Comparison of ENCODE assay signal across 9 cellular contexts in the genomic region with DNA sequence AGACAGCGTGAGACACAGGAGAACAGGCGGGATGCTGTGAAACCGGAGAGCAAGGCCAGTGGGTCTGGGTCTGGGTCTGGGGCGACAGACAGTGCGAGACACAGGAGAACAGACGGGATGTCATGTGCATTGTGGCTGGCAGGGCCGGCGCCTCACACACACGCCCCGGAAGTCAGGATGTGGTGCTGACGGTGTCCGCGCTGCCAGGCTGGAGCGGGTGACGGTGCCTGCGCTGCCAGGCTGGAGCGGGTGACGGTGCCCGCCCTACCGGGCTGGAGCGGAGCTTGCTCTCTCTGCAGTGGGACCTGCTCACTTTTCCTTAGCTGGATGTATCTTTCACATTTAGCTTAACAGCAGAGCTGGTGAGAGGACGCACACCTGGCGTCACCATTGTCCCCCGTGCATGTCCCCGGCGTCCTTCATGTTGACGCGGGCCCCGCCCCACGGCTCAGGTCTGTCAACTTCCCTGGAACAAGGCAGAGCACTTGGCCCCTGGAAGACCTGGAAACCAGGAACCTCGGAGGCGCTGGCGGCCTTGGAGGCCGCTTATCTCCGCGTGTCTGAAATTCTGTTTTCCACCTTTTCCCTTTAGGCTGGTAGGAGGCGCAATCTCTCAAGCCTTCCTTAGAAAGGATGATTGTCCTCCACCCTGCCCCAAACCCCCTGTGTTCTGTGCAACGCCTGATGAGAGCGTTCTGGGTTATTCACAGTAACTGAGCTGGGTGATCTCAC. TPM values are rescaled to one million over a fixed set of nuclear protein-coding genes. Genes with fewer than 3 reads are reported as not detected.
DNase-seq lines count a peak whose midpoint lies in the region; ATAC-seq and TF ChIP-seq lines count a peak whose summit lies in the region.
"Had no signal": no experiment of that assay in that cellular context is flagged by ENCODE, and none has a peak within 500 bp of the region (broad histone marks: within the 10 kb centered on the region; RNA-seq: fewer than 3 reads in every experiment).

No MANE protein-coding gene starts in this region.

- H3K79me2 ChIP-seq in Karpas-422 (ENCODE audit: low read length), result peaks cover 27% of the 10 kb centered on the region

- H3K4me3 ChIP-seq in right lobe of liver (no peak overlapping the region), Karpas-422 (ENCODE audit: low read length) (no peak overlapping the region)
- H3K4me3 ChIP-seq: PC-9 had no signal

- H3K27me3 ChIP-seq in right lobe of liver (no peaks in the 10 kb centered on the region), Karpas-422 (ENCODE audit: low read length) (no peaks in the 10 kb centered on the region)

- peak; percentile 6 to 35 (median 17) for ATAC-seq in right lobe of liver

- H3K36me3 ChIP-seq in right lobe of liver, result no peaks in the 10 kb centered on the region
- no peaks in the 10 kb centered on the region for H3K36me3 ChIP-seq in Karpas-422 (ENCODE audit: insufficient read depth, low read length)

- no peak overlapping the region for H3K9ac ChIP-seq in Karpas-422 (ENCODE audit: low read length)

- no peak overlapping the region for H2AFZ ChIP-seq in Karpas-422 (ENCODE audit: low read length)
- H2AFZ ChIP-seq: PC-9 had no signal

- H3K4me2 ChIP-seq in Karpas-422 (ENCODE audit: low read depth, low read length, poor library complexity, severe bottlenecking), result no peak overlapping the region
- H3K4me2 ChIP-seq: PC-9 had no signal

- TF ChIP-seq POLR2A in right lobe of liver (IDR thresholded peaks at IDR 0.05), result no peak

- WGBS in right lobe of liver (ENCODE audit: insufficient coverage, low coverage, low lambda C conversion rate, missing lambda C conversion rate), result 70% methylated on average over 18 of the region's 39 CpGs

- no peak for TF ChIP-seq CTCF in right lobe of liver (IDR thresholded peaks at IDR 0.05)

- no peaks in the 10 kb centered on the region for H3K9me2 ChIP-seq in Karpas-422 (replicated peaks; ENCODE audit: insufficient read depth, low read length)

- intact Hi-C loops in right lobe of liver (cut with DNase I), result no loop called here

- H3K4me1 ChIP-seq in right lobe of liver (peaks cover 0 to 4% (median 0%) of the 10 kb centered on the region in 4 donors), Karpas-422 (ENCODE audit: low read length) (no peaks in the 10 kb centered on the region)

- no peaks in the 10 kb centered on the region for H3K9me3 ChIP-seq in right lobe of liver
- H3K9me3 ChIP-seq in Karpas-422 (ENCODE audit: low read length), result no peaks in the 10 kb centered on the region

- peak; percentile 25 for DNase-seq in NCI-H2029 treated with DMSO at 0.1 percent for 48 hours (lab: John Stamatoyannopoulos, UW)
- DNase-seq in activated T-cell treated with anti-CD3 and anti-CD28 coated beads for 48 hours (ENCODE audit: low read depth), result peak; percentile 68
- DNase-seq in right lobe of liver, result no peak
- peak; percentile 47 for DNase-seq in stimulated activated CD8-positive, alpha-beta memory T cell treated with anti-CD3 and anti-CD28 coated beads, Interleukin-7, amount 100 ng/mL, for 24 hours (ENCODE audit: low read depth)
- DNase-seq in nucleus accumbens (lab: John Stamatoyannopoulos, UW), result no peak
- no peak for DNase-seq in NCI-H526 (lab: John Stamatoyannopoulos, UW)
- DNase-seq in occipital lobe (lab: John Stamatoyannopoulos, UW), result no peak
- no peak for DNase-seq in Karpas-422
- DNase-seq: PC-9 had no signal

- H4K20me1 ChIP-seq in Karpas-422 (ENCODE audit: insufficient read depth, low read depth, low read length), result no peaks in the 10 kb centered on the region

- H3K27ac ChIP-seq in right lobe of liver (no peak overlapping the region), Karpas-422 (ENCODE audit: low read length) (no peak overlapping the region)
- H3K27ac ChIP-seq: PC-9 had no signal

RNA-seq across cellular contexts. Expression of gene ZNF750, which starts 43.1 kb away (rescaled TPM):
- total RNA-seq in right lobe of liver (not detected), occipital lobe (not detected)
- not detected in 2 replicates for total RNA-seq in Karpas-422 (2014; rRNA removed; shearing (Covaris generic); ENCODE audit: low replicate concordance)

Comparison
In these comparisons a context has a peak if more than half of its experiments do, and no peak if none do; other contexts are left out.
1. DNase-seq: peak in NCI-H2029 treated with DMSO at 0.1 percent for 48 hours (single experiment), activated T-cell treated with anti-CD3 and anti-CD28 coated beads for 48 hours (single experiment) and stimulated activated CD8-positive, alpha-beta memory T cell treated with anti-CD3 and anti-CD28 coated beads, Interleukin-7, amount 100 ng/mL, for 24 hours (single experiment); none in right lobe of liver (0 of 3), nucleus accumbens (0 of 56), NCI-H526 (0 of 2), occipital lobe (single experiment) and Karpas-422 (single experiment).